In the genomic region with DNA sequence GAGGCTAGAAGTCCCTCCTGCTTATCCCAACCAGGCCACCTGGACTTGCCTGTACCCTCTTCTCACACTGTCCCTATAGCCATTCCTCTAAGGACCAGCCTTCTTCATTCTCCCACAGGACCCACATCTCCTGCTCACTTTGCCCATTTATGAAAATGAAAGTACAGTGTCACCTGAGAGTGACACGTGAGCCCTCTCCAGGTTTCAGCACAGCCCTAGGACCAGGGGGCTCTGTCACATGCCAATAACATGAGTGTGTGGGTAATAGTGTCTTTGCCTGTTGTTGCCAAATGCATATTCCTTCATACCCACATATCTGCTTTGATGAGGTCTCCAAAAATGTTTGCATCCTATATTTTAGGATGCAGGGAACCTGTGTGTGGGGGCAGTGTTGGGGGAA, we compare ENCODE assay signal across 10 cellular contexts. TPM values are rescaled to one million over a fixed set of nuclear protein-coding genes. Genes with fewer than 3 reads are reported as not detected.
"Had no signal": no experiment of that assay in that cellular context is flagged by ENCODE, and none has a peak within 500 bp of the region (broad histone marks: within the 10 kb centered on the region; RNA-seq: fewer than 3 reads in every experiment).

No MANE protein-coding gene starts in this region.

- FAIRE-seq: HTR-8/SVneo had no signal

- H3K4me3 ChIP-seq: GM23248, HAP-1 had no signal

- H3K36me3 ChIP-seq: HAP-1 had no signal

- H3K27ac ChIP-seq: GM23248, KMS-11 had no signal

- H3K4me1 ChIP-seq: HAP-1 had no signal

- ATAC-seq: HCT116 had no signal

- DNase-seq: GM23248, GOT3, H7, HFFc6, KBM-7 had no signal

- H3K9ac ChIP-seq: GM23248, KMS-11 had no signal

- H2AFZ ChIP-seq: GM23248 had no signal

- H3K4me2 ChIP-seq: KMS-11 had no signal

RNA-seq across cellular contexts. Expression of a gene that starts 42.3 kb away (rescaled TPM):
- polyA plus RNA-seq: IgD-negative memory B cell had no signal
